Comparison of ENCODE assay signal across 8 cellular contexts in the genomic region with DNA sequence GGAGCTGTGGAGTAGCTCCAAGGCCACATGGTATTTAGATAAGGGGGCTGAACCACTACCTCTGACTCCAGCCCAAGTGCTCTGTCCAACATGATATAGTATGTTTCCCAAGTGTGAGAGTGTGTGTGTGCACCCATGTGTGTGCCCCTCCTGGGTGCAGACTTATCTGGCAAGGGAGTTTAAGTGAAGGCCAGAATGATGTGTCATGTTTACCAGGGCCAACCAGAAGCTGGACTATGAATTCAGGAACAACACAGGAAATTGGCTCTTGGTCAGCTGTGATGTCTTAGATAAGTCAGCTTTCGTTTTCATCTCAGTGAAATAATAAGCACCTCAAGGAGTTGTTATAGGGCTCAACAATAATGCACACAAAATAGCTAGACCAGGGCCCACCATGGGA.
A peak's percentile ranks its signal among the peaks of the same experiment; 100 is the strongest.
DNase-seq lines count a peak whose midpoint lies in the region; ATAC-seq lines count a peak whose summit lies in the region.

No MANE protein-coding gene starts in this region.

- ATAC-seq in HG02588 (IDR thresholded peaks at IDR 0.05; ENCODE audit: unreplicated experiment): peak; percentile 67

- DNase-seq in A172 (ENCODE audit: low spot score) (peak; percentile 84), amniotic stem cell (lab: John Stamatoyannopoulos, UW) (peak; percentile 72), kidney glomerular epithelial cell (lab: John Stamatoyannopoulos, UW) (peak; percentile 94), hypothalamus (lab: John Stamatoyannopoulos, UW) (no peak), GM19238 (ENCODE audit: insufficient read length, low spot score) (no peak), 8988T (no peak), MV-4-11 (lab: John Stamatoyannopoulos, UW) (no peak)

Comparison
In these comparisons a context has a peak if more than half of its experiments do, and no peak if none do; other contexts are left out.
1. DNase-seq: peak in A172 (single experiment), amniotic stem cell (single experiment) and kidney glomerular epithelial cell (single experiment); none in hypothalamus (0 of 51), GM19238 (single experiment), 8988T (single experiment) and MV-4-11 (single experiment).